ENCODE assay signal across 9 cellular contexts in the genomic region with DNA sequence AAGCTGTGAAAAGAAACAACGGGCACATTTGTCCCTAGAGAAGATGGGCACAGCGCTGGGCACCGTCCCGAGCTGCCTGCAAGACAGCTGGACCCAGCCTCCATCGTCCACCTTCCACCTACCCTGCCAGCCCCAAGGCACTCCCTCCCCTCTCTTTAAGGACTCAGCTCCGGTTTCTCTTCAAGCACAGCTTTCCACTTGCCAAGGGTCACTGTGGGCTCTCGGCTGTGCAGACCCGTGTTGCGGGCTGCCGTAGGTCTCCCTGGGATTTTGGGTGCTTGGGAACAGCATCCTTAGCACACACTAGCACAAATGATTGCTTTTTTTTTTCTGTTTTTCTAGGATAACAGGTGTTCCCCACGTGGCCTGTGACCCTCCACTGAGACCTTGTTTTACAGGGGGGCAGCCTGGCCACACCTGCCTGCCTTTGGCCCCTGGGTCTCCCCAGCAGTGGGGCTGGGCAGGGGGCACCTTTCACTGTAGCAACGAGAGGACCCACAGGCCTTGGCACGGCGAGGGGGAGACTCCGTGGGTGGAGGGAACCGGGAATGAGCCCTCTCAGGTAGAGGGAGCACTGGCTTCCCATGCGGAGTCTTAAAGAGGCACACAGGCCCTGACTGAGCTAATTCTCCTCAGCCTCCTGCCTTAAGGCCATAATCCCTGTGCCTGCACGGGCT. TPM values are rescaled to one million over a fixed set of nuclear protein-coding genes. Genes with fewer than 3 reads are reported as not detected.
DNase-seq lines count a peak whose midpoint lies in the region; ATAC-seq and TF ChIP-seq lines count a peak whose summit lies in the region.
"Had no signal": no experiment of that assay in that cellular context is flagged by ENCODE, and none has a peak within 500 bp of the region (broad histone marks: within the 10 kb centered on the region; RNA-seq: fewer than 3 reads in every experiment).

No MANE protein-coding gene starts in this region.

- peaks cover 20 to 34% (median 27%) of the 10 kb centered on the region in 10 experiments for H3K4me1 ChIP-seq in BLaER1 treated with 17β-estradiol and CSF1 and Interleukin-3, amounts not matched to agents 10 nM and 100 nM
- peaks cover 0 to 24% of the 10 kb centered on the region in 2 donors for H3K4me1 ChIP-seq in adrenal gland (replicated peaks in 1 of 2)

- intact Hi-C loops in adrenal gland (cut with DNase I) = loop anchor here in 1 of 2 donors (5.0 kb wide), 1 partner anchor 109 kb away; no protein-coding TSS in a partner anchor

- H3K27me3 Mint-ChIP-seq in natural killer cell treated with Interleukin-12 subunit alpha and Interleukin-12 subunit beta and Interleukin-15 and Interleukin-18, amount 100 ng/mL, for 72 hours = no peaks in the 10 kb centered on the region

- peak overlapping the region in 1 of 2 donors; percentile 69 for H3K27ac Mint-ChIP-seq in natural killer cell treated with Interleukin-12 subunit alpha and Interleukin-12 subunit beta and Interleukin-15 and Interleukin-18, amount 100 ng/mL, for 72 hours

- DNase-seq in HuH-7.5 (ENCODE audit: low spot score) = peak; percentile 23
- no peak for DNase-seq in choroid plexus epithelial cell (ENCODE audit: low read depth)
- no peak for DNase-seq in natural killer cell treated with Interleukin-12 subunit alpha and Interleukin-12 subunit beta and Interleukin-15 and Interleukin-18, amount 100 ng/mL, for 72 hours (ENCODE audit: low spot score)
- DNase-seq in NCI-H526 treated with DMSO at 0.1 percent for 48 hours (lab: John Stamatoyannopoulos, UW) = no peak
- no peak for DNase-seq in GDM1 (lab: John Stamatoyannopoulos, UW)
- DNase-seq in adrenal gland = no peak

- peak overlapping the region; percentile 84 to 100 (median 99) for H3K4me3 ChIP-seq in BLaER1 treated with 17β-estradiol and CSF1 and Interleukin-3, amounts not matched to agents 10 nM and 100 nM
- H3K4me3 ChIP-seq in choroid plexus epithelial cell (ENCODE audit: low read depth, low read length) (peak overlapping the region; percentile 71), adrenal gland (peak overlapping the region in 1 of 4 donors; percentile 91)

- no peaks in the 10 kb centered on the region for H3K9me3 Mint-ChIP-seq in natural killer cell treated with Interleukin-12 subunit alpha and Interleukin-12 subunit beta and Interleukin-15 and Interleukin-18, amount 100 ng/mL, for 72 hours

- H3K4me2 ChIP-seq in BLaER1 treated with 17β-estradiol and CSF1 and Interleukin-3, amounts not matched to agents 10 nM and 100 nM = peak overlapping the region; percentile 83 to 100 (median 97)

- no peaks in the 10 kb centered on the region for H3K36me3 Mint-ChIP-seq in natural killer cell treated with Interleukin-12 subunit alpha and Interleukin-12 subunit beta and Interleukin-15 and Interleukin-18, amount 100 ng/mL, for 72 hours

- peaks cover 32 to 42% (median 32%) of the 10 kb centered on the region in 11 experiments for H3K36me3 ChIP-seq in BLaER1 treated with 17β-estradiol and CSF1 and Interleukin-3, amounts not matched to agents 10 nM and 100 nM
- peaks cover 0 to 33% of the 10 kb centered on the region in 2 donors for H3K36me3 ChIP-seq in adrenal gland (replicated peaks in 1 of 2)

- H4K20me1 ChIP-seq in BLaER1 treated with 17β-estradiol and CSF1 and Interleukin-3, amounts not matched to agents 10 nM and 100 nM = peaks cover 0 to 58% (median 32%) of the 10 kb centered on the region in 11 experiments; a peak in 19 of 22 replicates

- H3K27me3 ChIP-seq in BLaER1 treated with 17β-estradiol and CSF1 and Interleukin-3, amounts not matched to agents 10 nM and 100 nM = peaks cover 22 to 42% (median 38%) of the 10 kb centered on the region in 11 experiments
- H3K27me3 ChIP-seq in adrenal gland = no peaks in the 10 kb centered on the region
- H3K27me3 ChIP-seq: thyroid gland had no signal

- TF ChIP-seq POLR2A in adrenal gland (IDR thresholded peaks at IDR 0.05) = no peak

- peak overlapping the region; percentile 89 to 98 (median 93); a peak in 21 of 22 replicates for H3K9ac ChIP-seq in BLaER1 treated with 17β-estradiol and CSF1 and Interleukin-3, amounts not matched to agents 10 nM and 100 nM

- ATAC-seq in natural killer cell treated with Interleukin-12 subunit alpha and Interleukin-12 subunit beta and Interleukin-15 and Interleukin-18, amount 100 ng/mL, for 72 hours = no peak
- no peak for ATAC-seq in GM18861 (IDR thresholded peaks at IDR 0.05; ENCODE audit: unreplicated experiment)

- TF ChIP-seq CTCF in choroid plexus epithelial cell (conservative IDR thresholded peaks at IDR 0.05; ENCODE audit: low read depth, low read length) (no peak), adrenal gland (IDR thresholded peaks at IDR 0.05) (no peak)

- 60 to 75% (median 72%) methylated on average over 13 to 18 of the region's 18 CpGs for WGBS in adrenal gland, 4 donors

- no peaks in the 10 kb centered on the region for H3K9me3 ChIP-seq in BLaER1 treated with 17β-estradiol and CSF1 and Interleukin-3, amounts not matched to agents 10 nM and 100 nM (replicated peaks in 1 of 11)
- H3K9me3 ChIP-seq in adrenal gland (replicated peaks in 1 of 3) = no peaks in the 10 kb centered on the region
- H3K9me3 ChIP-seq: thyroid gland had no signal

- no peak overlapping the region for H3K27ac ChIP-seq in BLaER1 treated with 17β-estradiol and CSF1 and Interleukin-3, amounts not matched to agents 10 nM and 100 nM
- H3K27ac ChIP-seq in adrenal gland = no peak overlapping the region

- peaks cover 7 to 8% of the 10 kb centered on the region in 2 donors for H3K4me1 Mint-ChIP-seq in natural killer cell treated with Interleukin-12 subunit alpha and Interleukin-12 subunit beta and Interleukin-15 and Interleukin-18, amount 100 ng/mL, for 72 hours (ENCODE audit: low read depth in 2 of 2)

- H3K4me3 Mint-ChIP-seq in natural killer cell treated with Interleukin-12 subunit alpha and Interleukin-12 subunit beta and Interleukin-15 and Interleukin-18, amount 100 ng/mL, for 72 hours = peak overlapping the region; percentile 75

RNA-seq across cellular contexts. Expression of a gene that starts 1.4 kb away (rescaled TPM):
- 10 to 100 TPM; 33.1 to 43.7 TPM for total RNA-seq in natural killer cell treated with Interleukin-12 subunit alpha and Interleukin-12 subunit beta and Interleukin-15 and Interleukin-18, amount 100 ng/mL, for 72 hours
- total RNA-seq in adrenal gland = 10 to 100 TPM; 22.6 to 35.3 (median 27.0) TPM
- polyA plus RNA-seq in adrenal gland = 10 to 100 TPM; 23.8 to 33.7 (median 24.4) TPM

RNA-seq across cellular contexts. Expression of a gene that starts 41.9 kb away (rescaled TPM):
- 1 to 10 TPM; 7.3 to 9.6 TPM for total RNA-seq in natural killer cell treated with Interleukin-12 subunit alpha and Interleukin-12 subunit beta and Interleukin-15 and Interleukin-18, amount 100 ng/mL, for 72 hours
- 10 to 100 TPM in 7 of 8 donors, 1 to 10 TPM in 1; 7.8 to 19.9 (median 15.3) TPM for total RNA-seq in adrenal gland
- polyA plus RNA-seq in adrenal gland = 10 to 100 TPM in 2 of 3 donors, 1 to 10 TPM in 1; 8.7 to 33.4 (median 12.1) TPM
